In the genomic region with DNA sequence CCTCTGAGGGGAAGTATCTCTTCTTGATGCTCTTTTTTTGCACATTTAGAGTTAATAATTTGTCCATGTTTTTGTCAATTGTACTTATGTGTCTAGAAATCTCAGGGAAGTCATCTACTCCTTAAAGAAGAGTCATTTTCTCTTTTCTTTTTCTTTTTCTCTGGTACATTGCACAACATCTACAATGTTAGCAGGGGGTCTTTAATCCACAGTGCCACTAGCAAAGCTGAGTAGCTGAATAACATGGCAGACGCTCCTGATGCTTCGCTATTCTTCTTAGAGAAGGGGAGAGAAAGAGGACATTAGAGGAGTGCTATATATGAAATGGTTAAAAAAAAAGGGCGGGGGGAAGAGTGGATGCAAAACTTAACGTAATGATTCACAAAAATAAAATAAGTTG, we compare ENCODE assay signal across 28 cellular contexts.
"Had no signal": no experiment of that assay in that cellular context is flagged by ENCODE, and none has a peak within 500 bp of the region (broad histone marks: within the 10 kb centered on the region; RNA-seq: fewer than 3 reads in every experiment).

No MANE protein-coding gene starts in this region.

- H3K4me1 ChIP-seq: ascending aorta, breast epithelium, esophagus squamous epithelium, heart right ventricle had no signal

- H3K27me3 ChIP-seq: ascending aorta, breast epithelium, cardiac muscle cell, colonic mucosa, esophagus squamous epithelium, gastroesophageal sphincter, heart right ventricle had no signal

- H3K27me3 Mint-ChIP-seq: activated CD8-positive, alpha-beta T cell treated with anti-CD3 and anti-CD28 coated beads for 36 hours; activated naive CD8-positive, alpha-beta T cell treated with anti-CD3 and anti-CD28 coated beads, Interleukin-2, amount 10 ng/mL, durations not matched to agents 7 days and 5 days had no signal

- H3K4me3 Mint-ChIP-seq: activated CD8-positive, alpha-beta T cell treated with anti-CD3 and anti-CD28 coated beads for 36 hours; activated naive CD4-positive, alpha-beta T cell treated with anti-CD3 and anti-CD28 coated beads for 36 hours; activated naive CD8-positive, alpha-beta T cell treated with anti-CD3 and anti-CD28 coated beads, Interleukin-2, amount 10 ng/mL, durations not matched to agents 7 days and 5 days; activated T-helper 1 cell treated with anti-CD3 and anti-CD28 coated beads, Interleukin-12 subunit alpha, Interleukin-12 subunit beta, Interleukin-2, Interleukin-4 antibody, amounts not matched to agents 30 ng/mL and 10 ng/mL and 1 ng/mL, durations not matched to agents 14 hours and 24 hours and 36 hours; brain; WTC11 had no signal

- DNase-seq: activated CD4-positive, alpha-beta T cell treated with anti-CD3 and anti-CD28 coated beads for 48 hours; activated CD4-positive, alpha-beta T cell treated with anti-CD3 and anti-CD28 coated beads, Interleukin-2, amount 50 U/mL, for 1 hour; activated CD4-positive, alpha-beta T cell treated with anti-CD3 and anti-CD28 coated beads, Interleukin-2, amount 50 U/mL, for 48 hours; activated CD8-positive, alpha-beta memory T cell treated with anti-CD3 and anti-CD28 coated beads for 24 hours; activated CD8-positive, alpha-beta T cell treated with anti-CD3 and anti-CD28 coated beads for 36 hours; activated effector memory CD4-positive, alpha-beta T cell treated with anti-CD3 and anti-CD28 coated beads, Interleukin-2, amount 50 U/mL, for 16 hours; activated naive CD4-positive, alpha-beta T cell treated with anti-CD3 and anti-CD28 coated beads for 36 hours; activated naive CD8-positive, alpha-beta T cell treated with anti-CD3 and anti-CD28 coated beads, Interleukin-2, amount 10 ng/mL, durations not matched to agents 7 days and 5 days; activated T-cell treated with anti-CD3 and anti-CD28 coated beads, Interleukin-2, amount 50 U/mL, for 48 hours; central memory CD4-positive, alpha-beta T cell; cerebellar nuclear complex; colonic mucosa; effector CD8-positive, alpha-beta T cell; esophagus squamous epithelium; foreskin melanocyte; heart right ventricle; T-helper 2 cell had no signal

- H3K27ac ChIP-seq: ascending aorta, breast epithelium, cardiac muscle cell, colonic mucosa, epithelial cell of prostate, esophagus squamous epithelium, gastroesophageal sphincter, heart right ventricle, VCaP had no signal

- H3K36me3 Mint-ChIP-seq: activated naive CD4-positive, alpha-beta T cell treated with anti-CD3 and anti-CD28 coated beads, Interleukin-2, amount 50 U/mL, for 72 hours; activated naive CD8-positive, alpha-beta T cell treated with anti-CD3 and anti-CD28 coated beads, Interleukin-2, amount 10 ng/mL, durations not matched to agents 7 days and 5 days; brain; WTC11 had no signal

- H3K9me3 Mint-ChIP-seq: activated naive CD8-positive, alpha-beta T cell treated with anti-CD3 and anti-CD28 coated beads, Interleukin-2, amount 10 ng/mL, durations not matched to agents 7 days and 5 days; activated T-helper 1 cell treated with anti-CD3 and anti-CD28 coated beads, Interleukin-12 subunit alpha, Interleukin-12 subunit beta, Interleukin-2, Interleukin-4 antibody, amounts not matched to agents 30 ng/mL and 10 ng/mL and 1 ng/mL, durations not matched to agents 14 hours and 24 hours and 36 hours; activated T-helper 2 cell treated with anti-CD3 and anti-CD28 coated beads, Interferon-gamma antibody, Interleukin-2, Interleukin-4, amounts not matched to agents 10 μg/mL and 5 μg/mL and 100 μg/mL, durations not matched to agents 14 hours and 24 hours and 36 hours had no signal

- H3K4me3 ChIP-seq: ascending aorta, breast epithelium, cardiac muscle cell, colonic mucosa, esophagus squamous epithelium, gastroesophageal sphincter, heart right ventricle had no signal

- ATAC-seq: activated CD8-positive, alpha-beta T cell treated with anti-CD3 and anti-CD28 coated beads for 36 hours; activated naive CD4-positive, alpha-beta T cell treated with anti-CD3 and anti-CD28 coated beads, Interleukin-2, amount 50 U/mL, for 72 hours; gastroesophageal sphincter; heart right ventricle; WTC11 had no signal

- H3K27ac Mint-ChIP-seq: activated CD8-positive, alpha-beta T cell treated with anti-CD3 and anti-CD28 coated beads for 36 hours; activated naive CD4-positive, alpha-beta T cell treated with anti-CD3 and anti-CD28 coated beads for 36 hours; activated naive CD4-positive, alpha-beta T cell treated with anti-CD3 and anti-CD28 coated beads, Interleukin-2, amount 50 U/mL, for 72 hours; activated naive CD8-positive, alpha-beta T cell treated with anti-CD3 and anti-CD28 coated beads, Interleukin-2, amount 10 ng/mL, durations not matched to agents 7 days and 5 days; activated T-helper 1 cell treated with anti-CD3 and anti-CD28 coated beads, Interleukin-12 subunit alpha, Interleukin-12 subunit beta, Interleukin-2, Interleukin-4 antibody, amounts not matched to agents 30 ng/mL and 10 ng/mL and 1 ng/mL, durations not matched to agents 14 hours and 24 hours and 36 hours; activated T-helper 2 cell treated with anti-CD3 and anti-CD28 coated beads, Interferon-gamma antibody, Interleukin-2, Interleukin-4, amounts not matched to agents 10 μg/mL and 5 μg/mL and 100 μg/mL, durations not matched to agents 14 hours and 24 hours and 36 hours; brain; WTC11 had no signal

- H3K36me3 ChIP-seq: ascending aorta, breast epithelium, cardiac muscle cell, colonic mucosa, esophagus squamous epithelium, gastroesophageal sphincter, heart right ventricle had no signal

- H3K4me1 Mint-ChIP-seq: activated naive CD8-positive, alpha-beta T cell treated with anti-CD3 and anti-CD28 coated beads, Interleukin-2, amount 10 ng/mL, durations not matched to agents 7 days and 5 days; WTC11 had no signal

- H3K9me3 ChIP-seq: ascending aorta, breast epithelium, colonic mucosa, esophagus squamous epithelium, gastroesophageal sphincter, heart right ventricle had no signal
